20 cellular contexts compared by ENCODE assay signal in genomic region chr16:83345846-83346245, GRCh38.
DNase-seq lines count a peak whose midpoint lies in the region; ATAC-seq and TF ChIP-seq lines count a peak whose summit lies in the region.
"Had no signal": no experiment of that assay in that cellular context is flagged by ENCODE, and none has a peak within 500 bp of the region (broad histone marks: within the 10 kb centered on the region; RNA-seq: fewer than 3 reads in every experiment).

No MANE protein-coding gene starts in this region.

- H3K4me1 Mint-ChIP-seq in endodermal cell, result no peaks in the 10 kb centered on the region

- ATAC-seq in GM21717 (IDR thresholded peaks at IDR 0.05; ENCODE audit: unreplicated experiment), result no peak

- no peak for TF ChIP-seq CTCF in endodermal cell (conservative IDR thresholded peaks at IDR 0.05)

- DNase-seq in NCI-H82 (lab: John Stamatoyannopoulos, UW) (peak; percentile 10), NCI-H82 treated with DMSO at 0.1 percent for 48 hours (lab: John Stamatoyannopoulos, UW; ENCODE audit: unreplicated experiment) (no peak), RPMI7951 (ENCODE audit: low read depth) (peak; percentile 23), endodermal cell (no peak), putamen (ENCODE audit: low spot score) (peak; percentile 17), KBM-7 (no peak)
- no peak for DNase-seq in stimulated activated CD4-positive, alpha-beta T cell treated with anti-CD3 and anti-CD28 coated beads, Interleukin-1b, Interleukin-23, amount 100 ng/mL, for 48 hours
- DNase-seq: activated CD4-positive, alpha-beta T cell treated with anti-CD3 and anti-CD28 coated beads for 48 hours; activated T-cell treated with anti-CD3 and anti-CD28 coated beads, Interleukin-2, amount 50 U/mL, for 24 hours; cortex of kidney; DMS79; Karpas-422; kidney; NCI-H2029 treated with DMSO at 0.1 percent for 48 hours; NCI-H446; occipital lobe; uterus had no signal

- H3K27me3 Mint-ChIP-seq in endodermal cell (ENCODE audit: insufficient read depth), result no peaks in the 10 kb centered on the region
- H3K27me3 Mint-ChIP-seq: activated T-cell treated with anti-CD3 and anti-CD28 coated beads, Interleukin-2, amount 50 U/mL, for 24 hours had no signal

- H3K36me3 Mint-ChIP-seq in endodermal cell (ENCODE audit: low read depth), result no peaks in the 10 kb centered on the region

- no peaks in the 10 kb centered on the region for H3K9me3 Mint-ChIP-seq in endodermal cell
- H3K9me3 Mint-ChIP-seq: T-helper 1 cell treated with Interleukin-12 subunit alpha and Interleukin-12 subunit beta and Interleukin-4 antibody, amounts not matched to agents 30 μg/mL and 1 μg/mL, for 36 hours had no signal

- peak overlapping the region; percentile 77 for H3K27ac ChIP-seq in endodermal cell (ENCODE audit: low read depth, low read length)

- no peaks in the 10 kb centered on the region for H3K36me3 ChIP-seq in endodermal cell (ENCODE audit: control insufficient read depth, insufficient read depth, low read length)
- H3K36me3 ChIP-seq: uterus had no signal

- H3K9ac ChIP-seq in endodermal cell (ENCODE audit: extremely low read depth, low read length, poor library complexity, severe bottlenecking), result no peak overlapping the region

- in situ Hi-C loops in KBM-7 (cut with MboI; ENCODE audit: low pct_unique_long_range_greater_than_20kb, low sequenced_read_pairs), result no loop called here

- H3K4me1 ChIP-seq in endodermal cell (ENCODE audit: control insufficient read depth, insufficient read depth, low read length), result no peaks in the 10 kb centered on the region
- H3K4me1 ChIP-seq: uterus had no signal

- no peaks in the 10 kb centered on the region for H3K9me3 ChIP-seq in endodermal cell (ENCODE audit: control insufficient read depth, low read length)
- H3K9me3 ChIP-seq: uterus had no signal

- 91 to 96% methylated on average over 6 to 7 of the region's 7 CpGs for WGBS in endodermal cell (ENCODE audit: insufficient coverage in 1 of 2, insufficient read length in 1 of 2), 2 experiments

- H3K27ac Mint-ChIP-seq in endodermal cell, result no peak overlapping the region
- H3K27ac Mint-ChIP-seq: activated T-cell treated with anti-CD3 and anti-CD28 coated beads, Interleukin-2, amount 50 U/mL, for 24 hours; T-helper 1 cell treated with Interleukin-12 subunit alpha and Interleukin-12 subunit beta and Interleukin-4 antibody, amounts not matched to agents 30 μg/mL and 1 μg/mL, for 36 hours had no signal

- no peak overlapping the region for H3K4me3 ChIP-seq in endodermal cell (ENCODE audit: low read length)
- H3K4me3 ChIP-seq: smooth muscle cell, uterus had no signal

- H3K27me3 ChIP-seq in endodermal cell (ENCODE audit: control insufficient read depth, insufficient read depth, low read length, poor library complexity, severe bottlenecking), result no peaks in the 10 kb centered on the region
- H3K27me3 ChIP-seq: uterus had no signal

- no peak overlapping the region for H3K4me3 Mint-ChIP-seq in endodermal cell
- H3K4me3 Mint-ChIP-seq: activated T-cell treated with anti-CD3 and anti-CD28 coated beads, Interleukin-2, amount 50 U/mL, for 24 hours; T-helper 1 cell treated with Interleukin-12 subunit alpha and Interleukin-12 subunit beta and Interleukin-4 antibody, amounts not matched to agents 30 μg/mL and 1 μg/mL, for 36 hours had no signal

Comparison
In these comparisons a context has a peak if more than half of its experiments do, and no peak if none do; other contexts are left out.
1. DNase-seq: peak in NCI-H82 (single experiment), RPMI7951 (single experiment) and putamen (single experiment); none in NCI-H82 treated with DMSO at 0.1 percent for 48 hours (single experiment), endodermal cell (single experiment), KBM-7 (single experiment) and stimulated activated CD4-positive, alpha-beta T cell treated with anti-CD3 and anti-CD28 coated beads, Interleukin-1b, Interleukin-23, amount 100 ng/mL, for 48 hours (single experiment).